ENCODE assay signal across 33 cellular contexts in genomic region chr14:92932448-92933395, GRCh38. TPM values are rescaled to one million over a fixed set of nuclear protein-coding genes. Genes with fewer than 3 reads are reported as not detected.
"Had no signal": no experiment of that assay in that cellular context is flagged by ENCODE, and none has a peak within 500 bp of the region (broad histone marks: within the 10 kb centered on the region; RNA-seq: fewer than 3 reads in every experiment).

No MANE protein-coding gene starts in this region.

- H3K36me3 Mint-ChIP-seq: activated naive CD4-positive, alpha-beta T cell treated with anti-CD3 and anti-CD28 coated beads, Interleukin-2, amount 50 U/mL, for 24 hours had no signal

- H3K4me2 ChIP-seq: smooth muscle cell had no signal

- H3K27ac Mint-ChIP-seq: activated CD4-positive, alpha-beta memory T cell treated with anti-CD3 and anti-CD28 coated beads, Interleukin-2, amount 10 ng/mL, durations not matched to agents 7 days and 5 days; activated CD4-positive, alpha-beta T cell treated with anti-CD3 and anti-CD28 coated beads, Interleukin-2, amount 10 ng/mL, durations not matched to agents 7 days and 5 days; activated naive CD4-positive, alpha-beta T cell treated with anti-CD3 and anti-CD28 coated beads, Interleukin-2, amount 50 U/mL, for 24 hours; activated naive CD8-positive, alpha-beta T cell treated with anti-CD3 and anti-CD28 coated beads, Interleukin-2, amount 50 U/mL, for 24 hours; activated T-helper 2 cell treated with anti-CD3 and anti-CD28 coated beads, Interferon-gamma antibody, Interleukin-2, Interleukin-4, amounts not matched to agents 10 μg/mL and 5 μg/mL and 100 μg/mL, durations not matched to agents 14 hours and 24 hours and 36 hours; effector memory CD8-positive, alpha-beta T cell; nephron; stimulated activated naive B cell treated with anti-CD40 and anti-IgM and Interleukin-4, amounts not matched to agents 10 μg/mL and 1 μg/mL and 100 μg/mL, for 72 hours; T-helper 17 cell had no signal

- H3K4me1 ChIP-seq: gastrocnemius medialis, right atrium auricular region had no signal

- H3K27me3 Mint-ChIP-seq: activated CD4-positive, alpha-beta memory T cell treated with anti-CD3 and anti-CD28 coated beads, Interleukin-2, amount 10 ng/mL, durations not matched to agents 7 days and 5 days; activated CD4-positive, alpha-beta T cell treated with anti-CD3 and anti-CD28 coated beads, Interleukin-2, amount 10 ng/mL, durations not matched to agents 7 days and 5 days; activated naive CD4-positive, alpha-beta T cell treated with anti-CD3 and anti-CD28 coated beads, Interleukin-2, amount 50 U/mL, for 24 hours; activated naive CD8-positive, alpha-beta T cell treated with anti-CD3 and anti-CD28 coated beads, Interleukin-2, amount 50 U/mL, for 24 hours; central memory CD8-positive, alpha-beta T cell; effector memory CD8-positive, alpha-beta T cell; stimulated activated naive B cell treated with anti-CD40 and anti-IgM and Interleukin-4, amounts not matched to agents 10 μg/mL and 1 μg/mL and 100 μg/mL, for 72 hours; T-helper 17 cell had no signal

- H3K9me3 ChIP-seq: gastrocnemius medialis, neutrophil, ovary, right atrium auricular region, thoracic aorta had no signal

- H3K4me3 Mint-ChIP-seq: activated CD4-positive, alpha-beta memory T cell treated with anti-CD3 and anti-CD28 coated beads, Interleukin-2, amount 10 ng/mL, durations not matched to agents 7 days and 5 days; activated CD4-positive, alpha-beta T cell treated with anti-CD3 and anti-CD28 coated beads, Interleukin-2, amount 10 ng/mL, durations not matched to agents 7 days and 5 days; activated naive CD4-positive, alpha-beta T cell treated with anti-CD3 and anti-CD28 coated beads, Interleukin-2, amount 50 U/mL, for 24 hours; activated naive CD8-positive, alpha-beta T cell treated with anti-CD3 and anti-CD28 coated beads, Interleukin-2, amount 50 U/mL, for 24 hours; central memory CD8-positive, alpha-beta T cell; effector memory CD8-positive, alpha-beta T cell; nephron; stimulated activated naive B cell treated with anti-CD40 and anti-IgM and Interleukin-4, amounts not matched to agents 10 μg/mL and 1 μg/mL and 100 μg/mL, for 72 hours; T-helper 17 cell had no signal

- H3K36me3 ChIP-seq: gastrocnemius medialis, ovary had no signal

- H3K27ac ChIP-seq: gastrocnemius medialis, neutrophil, ovary, right atrium auricular region, thoracic aorta had no signal

- H3K9me3 Mint-ChIP-seq: activated CD4-positive, alpha-beta memory T cell treated with anti-CD3 and anti-CD28 coated beads, Interleukin-2, amount 10 ng/mL, durations not matched to agents 7 days and 5 days; activated CD4-positive, alpha-beta T cell treated with anti-CD3 and anti-CD28 coated beads, Interleukin-2, amount 10 ng/mL, durations not matched to agents 7 days and 5 days; activated naive CD4-positive, alpha-beta T cell treated with anti-CD3 and anti-CD28 coated beads, Interleukin-2, amount 50 U/mL, for 24 hours; activated naive CD8-positive, alpha-beta T cell treated with anti-CD3 and anti-CD28 coated beads, Interleukin-2, amount 50 U/mL, for 24 hours; activated T-helper 2 cell treated with anti-CD3 and anti-CD28 coated beads, Interferon-gamma antibody, Interleukin-2, Interleukin-4, amounts not matched to agents 10 μg/mL and 5 μg/mL and 100 μg/mL, durations not matched to agents 14 hours and 24 hours and 36 hours; central memory CD8-positive, alpha-beta T cell; effector memory CD8-positive, alpha-beta T cell; nephron; stimulated activated naive B cell treated with anti-CD40 and anti-IgM and Interleukin-4, amounts not matched to agents 10 μg/mL and 1 μg/mL and 100 μg/mL, for 72 hours had no signal

- DNase-seq: activated CD4-positive, alpha-beta memory T cell treated with anti-CD3 and anti-CD28 coated beads, Interleukin-2, amount 10 ng/mL, durations not matched to agents 7 days and 5 days; activated CD4-positive, alpha-beta T cell treated with anti-CD3 and anti-CD28 coated beads for 1 hour; activated CD4-positive, alpha-beta T cell treated with anti-CD3 and anti-CD28 coated beads, Interleukin-2, amount 10 ng/mL, durations not matched to agents 7 days and 5 days; activated naive CD8-positive, alpha-beta T cell treated with anti-CD3 and anti-CD28 coated beads, Interleukin-2, amount 50 U/mL, for 24 hours; activated T-cell treated with anti-CD3 and anti-CD28 coated beads, Interleukin-2, amount 50 U/mL, for 48 hours; amygdala; effector memory CD8-positive, alpha-beta T cell; erythroblast; gastrocnemius medialis; glutamatergic neuron; islet precursor cell; ovary; stimulated activated CD4-positive, alpha-beta T cell treated with anti-CD3 and anti-CD28 coated beads, Interleukin-1b, Interleukin-23, amount 100 ng/mL, for 48 hours; stimulated activated CD4-positive, alpha-beta T cell treated with anti-CD3 and anti-CD28 coated beads, Interleukin-4, amount 100 ng/mL, for 4 hours; stimulated activated CD8-positive, alpha-beta memory T cell treated with anti-CD3 and anti-CD28 coated beads, Interleukin-4, amount 100 ng/mL, for 48 hours; stimulated activated naive B cell treated with anti-CD40 and anti-IgM and Interleukin-4, amounts not matched to agents 10 μg/mL and 1 μg/mL and 100 μg/mL, for 72 hours; SW 1271; T-helper 17 cell; T1000; trophoblast cell had no signal

- H3K4me1 Mint-ChIP-seq: activated CD4-positive, alpha-beta T cell treated with anti-CD3 and anti-CD28 coated beads, Interleukin-2, amount 10 ng/mL, durations not matched to agents 7 days and 5 days; activated naive CD4-positive, alpha-beta T cell treated with anti-CD3 and anti-CD28 coated beads, Interleukin-2, amount 50 U/mL, for 24 hours; central memory CD8-positive, alpha-beta T cell had no signal

- ATAC-seq: activated naive CD8-positive, alpha-beta T cell treated with anti-CD3 and anti-CD28 coated beads, Interleukin-2, amount 50 U/mL, for 24 hours; effector memory CD8-positive, alpha-beta T cell; gastrocnemius medialis; left ventricle myocardium superior; stimulated activated naive B cell treated with anti-CD40 and anti-IgM and Interleukin-4, amounts not matched to agents 10 μg/mL and 1 μg/mL and 100 μg/mL, for 72 hours; T-helper 17 cell had no signal

- H3K27me3 ChIP-seq: gastrocnemius medialis, neutrophil, ovary, right atrium auricular region had no signal

- H3K4me3 ChIP-seq: gastrocnemius medialis, ovary, right atrium auricular region, smooth muscle cell, thoracic aorta had no signal

RNA-seq across cellular contexts. Expression of gene CHGA, which starts 9.8 kb away (rescaled TPM):
- total RNA-seq: activated CD4-positive, alpha-beta memory T cell treated with anti-CD3 and anti-CD28 coated beads, Interleukin-2, amount 10 ng/mL, durations not matched to agents 7 days and 5 days; activated CD4-positive, alpha-beta T cell treated with anti-CD3 and anti-CD28 coated beads, Interleukin-2, amount 10 ng/mL, durations not matched to agents 7 days and 5 days; activated T-helper 2 cell treated with anti-CD3 and anti-CD28 coated beads, Interferon-gamma antibody, Interleukin-2, Interleukin-4, amounts not matched to agents 10 μg/mL and 5 μg/mL and 100 μg/mL, durations not matched to agents 14 hours and 24 hours and 36 hours; bronchial epithelial cell; dermis microvascular lymphatic vessel endothelial cell; left ventricle myocardium superior; lung microvascular endothelial cell; pulmonary artery endothelial cell; right atrium auricular region; smooth muscle cell; T-helper 17 cell; thoracic aorta had no signal
- polyA plus RNA-seq: smooth muscle cell had no signal
